24 cellular contexts compared by ENCODE assay signal in the genomic region with DNA sequence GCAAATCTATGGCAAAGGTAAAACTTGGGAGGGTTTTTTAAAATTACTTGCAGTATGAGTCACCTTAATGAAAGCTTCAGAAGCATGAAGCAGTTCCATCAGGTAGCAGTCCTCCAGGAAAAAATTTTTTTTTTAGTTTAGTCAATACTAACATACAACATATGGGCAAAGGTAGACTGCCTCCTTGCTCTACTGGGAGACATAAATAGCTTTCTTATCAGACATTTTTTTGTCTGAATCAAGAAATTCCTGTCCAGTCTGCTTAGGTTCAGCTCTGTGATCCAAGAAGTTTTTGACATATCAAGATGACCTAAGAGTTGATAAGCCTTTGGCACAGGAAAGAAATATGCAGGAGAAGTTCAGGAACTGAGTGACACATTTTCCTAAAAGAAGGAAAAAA.
DNase-seq lines count a peak whose midpoint lies in the region; ATAC-seq and TF ChIP-seq lines count a peak whose summit lies in the region.
"Had no signal": no experiment of that assay in that cellular context is flagged by ENCODE, and none has a peak within 500 bp of the region (broad histone marks: within the 10 kb centered on the region; RNA-seq: fewer than 3 reads in every experiment).

No MANE protein-coding gene starts in this region.

- no peaks in the 10 kb centered on the region for H3K27me3 Mint-ChIP-seq in endodermal cell (ENCODE audit: insufficient read depth)
- H3K27me3 Mint-ChIP-seq: activated CD4-positive, alpha-beta memory T cell treated with anti-CD3 and anti-CD28 coated beads, Interleukin-2, amount 10 ng/mL, durations not matched to agents 7 days and 5 days; activated T-cell treated with anti-CD3 and anti-CD28 coated beads, Interleukin-2, amount 50 U/mL, for 24 hours had no signal

- ATAC-seq in mucosa of descending colon: peak; percentile 58
- ATAC-seq: activated naive CD4-positive, alpha-beta T cell treated with anti-CD3 and anti-CD28 coated beads, Interleukin-2, amount 50 U/mL, for 72 hours; GM23338; left ventricle myocardium superior; sciatic nerve; stimulated activated naive CD8-positive, alpha-beta T cell treated with anti-CD3 and anti-CD28 coated beads, Interleukin-15, Interleukin-2, amounts not matched to agents 100 U/mL and 50 U/mL, for 24 hours had no signal

- intact Hi-C loops in left ventricle myocardium inferior (cut with micrococcal nuclease) (no loop called here), mucosa of descending colon (cut with DNase I, micrococcal nuclease) (no loop called here)

- no peaks in the 10 kb centered on the region for H3K9me3 Mint-ChIP-seq in endodermal cell
- H3K9me3 Mint-ChIP-seq: activated CD4-positive, alpha-beta memory T cell treated with anti-CD3 and anti-CD28 coated beads, Interleukin-2, amount 10 ng/mL, durations not matched to agents 7 days and 5 days; activated naive CD4-positive, alpha-beta T cell treated with anti-CD3 and anti-CD28 coated beads, Interleukin-2, amount 50 U/mL, for 72 hours; activated T-cell treated with anti-CD3 and anti-CD28 coated beads, Interleukin-2, amount 50 U/mL, for 24 hours; GM23338; T-helper 1 cell treated with Interleukin-12 subunit alpha and Interleukin-12 subunit beta and Interleukin-4 antibody, amounts not matched to agents 30 μg/mL and 1 μg/mL, for 36 hours had no signal

- H3K4me1 ChIP-seq in left ventricle myocardium inferior: no peaks in the 10 kb centered on the region
- H3K4me1 ChIP-seq in right atrium auricular region: no peaks in the 10 kb centered on the region
- H3K4me1 ChIP-seq in endodermal cell (ENCODE audit: control insufficient read depth, insufficient read depth, low read length): peaks cover 16% of the 10 kb centered on the region
- peaks cover 21% of the 10 kb centered on the region for H3K4me1 ChIP-seq in mucosa of descending colon (ENCODE audit: low read depth)
- H3K4me1 ChIP-seq: BLaER1 had no signal

- no peak overlapping the region for H3K27ac Mint-ChIP-seq in endodermal cell
- H3K27ac Mint-ChIP-seq: activated CD4-positive, alpha-beta memory T cell treated with anti-CD3 and anti-CD28 coated beads, Interleukin-2, amount 10 ng/mL, durations not matched to agents 7 days and 5 days; activated naive CD4-positive, alpha-beta T cell treated with anti-CD3 and anti-CD28 coated beads, Interleukin-2, amount 50 U/mL, for 72 hours; activated T-cell treated with anti-CD3 and anti-CD28 coated beads, Interleukin-2, amount 50 U/mL, for 24 hours; GM23338; T-helper 1 cell treated with Interleukin-12 subunit alpha and Interleukin-12 subunit beta and Interleukin-4 antibody, amounts not matched to agents 30 μg/mL and 1 μg/mL, for 36 hours had no signal

- DNase-seq in left ventricle myocardium inferior (no peak), right atrium auricular region (ENCODE audit: low spot score) (no peak), endodermal cell (no peak), mucosa of descending colon (no peak), SIG-M5 (lab: John Stamatoyannopoulos, UW) (no peak), NCI-H2171 treated with DMSO at 0.1 percent for 48 hours (lab: John Stamatoyannopoulos, UW) (no peak)
- DNase-seq in stimulated activated CD8-positive, alpha-beta memory T cell treated with anti-CD3 and anti-CD28 coated beads, Interleukin-4, amount 100 ng/mL, for 48 hours: no peak
- no peak for DNase-seq in activated CD8-positive, alpha-beta memory T cell treated with anti-CD3 and anti-CD28 coated beads, Interleukin-2, amount 50 U/mL, for 48 hours
- DNase-seq: 8988T; activated CD4-positive, alpha-beta memory T cell treated with anti-CD3 and anti-CD28 coated beads, Interleukin-2, amount 10 ng/mL, durations not matched to agents 7 days and 5 days; activated T-cell treated with anti-CD3 and anti-CD28 coated beads, Interleukin-2, amount 50 U/mL, for 24 hours; brain microvascular endothelial cell; left ventricle myocardium superior; NCI-H1105; NCI-H524 treated with DMSO at 0.1 percent for 48 hours; SHP77 treated with DMSO at 0.1 percent for 48 hours; stimulated activated naive CD8-positive, alpha-beta T cell treated with anti-CD3 and anti-CD28 coated beads, Interleukin-15, Interleukin-2, amounts not matched to agents 100 U/mL and 50 U/mL, for 24 hours; transverse colon had no signal

- no peaks in the 10 kb centered on the region for H3K27me3 ChIP-seq in left ventricle myocardium inferior (ENCODE audit: low read depth)
- H3K27me3 ChIP-seq in right atrium auricular region: no peaks in the 10 kb centered on the region
- H3K27me3 ChIP-seq in endodermal cell (ENCODE audit: control insufficient read depth, insufficient read depth, low read length, poor library complexity, severe bottlenecking): no peaks in the 10 kb centered on the region
- H3K27me3 ChIP-seq: BLaER1, brain microvascular endothelial cell, transverse colon had no signal

- H3K4me3 Mint-ChIP-seq in endodermal cell: no peak overlapping the region
- H3K4me3 Mint-ChIP-seq: activated CD4-positive, alpha-beta memory T cell treated with anti-CD3 and anti-CD28 coated beads, Interleukin-2, amount 10 ng/mL, durations not matched to agents 7 days and 5 days; activated T-cell treated with anti-CD3 and anti-CD28 coated beads, Interleukin-2, amount 50 U/mL, for 24 hours; GM23338; T-helper 1 cell treated with Interleukin-12 subunit alpha and Interleukin-12 subunit beta and Interleukin-4 antibody, amounts not matched to agents 30 μg/mL and 1 μg/mL, for 36 hours had no signal

- H3K4me3 ChIP-seq in left ventricle myocardium inferior: no peak overlapping the region
- H3K4me3 ChIP-seq in right atrium auricular region: no peak overlapping the region
- peak overlapping the region; percentile 34 for H3K4me3 ChIP-seq in endodermal cell (ENCODE audit: low read length)
- no peak overlapping the region for H3K4me3 ChIP-seq in mucosa of descending colon
- H3K4me3 ChIP-seq: BLaER1, GM23338, transverse colon had no signal

- peaks cover 3% of the 10 kb centered on the region for H3K36me3 Mint-ChIP-seq in endodermal cell (ENCODE audit: low read depth)

- peak overlapping the region; percentile 25 for H3K27ac ChIP-seq in left ventricle myocardium inferior (replicated peaks)
- H3K27ac ChIP-seq in right atrium auricular region: no peak overlapping the region
- no peak overlapping the region for H3K27ac ChIP-seq in endodermal cell (ENCODE audit: low read depth, low read length)
- H3K27ac ChIP-seq: BLaER1, brain microvascular endothelial cell, epithelial cell of prostate had no signal

- peaks cover 42% of the 10 kb centered on the region for H3K4me1 Mint-ChIP-seq in endodermal cell
- H3K4me1 Mint-ChIP-seq: activated CD4-positive, alpha-beta memory T cell treated with anti-CD3 and anti-CD28 coated beads, Interleukin-2, amount 10 ng/mL, durations not matched to agents 7 days and 5 days had no signal

- no peaks in the 10 kb centered on the region for H3K36me3 ChIP-seq in left ventricle myocardium inferior
- H3K36me3 ChIP-seq in right atrium auricular region: no peaks in the 10 kb centered on the region
- H3K36me3 ChIP-seq in endodermal cell (ENCODE audit: control insufficient read depth, insufficient read depth, low read length): no peaks in the 10 kb centered on the region
- no peaks in the 10 kb centered on the region for H3K36me3 ChIP-seq in mucosa of descending colon (ENCODE audit: low read depth)
- H3K36me3 ChIP-seq: brain microvascular endothelial cell, transverse colon had no signal

- no peak overlapping the region for H3K9ac ChIP-seq in endodermal cell (ENCODE audit: extremely low read depth, low read length, poor library complexity, severe bottlenecking)
- H3K9ac ChIP-seq: BLaER1 had no signal

- H3K9me3 ChIP-seq in left ventricle myocardium inferior (replicated peaks) (no peaks in the 10 kb centered on the region), right atrium auricular region (no peaks in the 10 kb centered on the region), endodermal cell (ENCODE audit: control insufficient read depth, low read length) (no peaks in the 10 kb centered on the region), mucosa of descending colon (no peaks in the 10 kb centered on the region)
- H3K9me3 ChIP-seq: BLaER1, transverse colon had no signal

- TF ChIP-seq CTCF in left ventricle myocardium inferior (IDR thresholded peaks at IDR 0.05; ENCODE audit: borderline replicate concordance) (no peak), right atrium auricular region (IDR thresholded peaks at IDR 0.05) (no peak), endodermal cell (conservative IDR thresholded peaks at IDR 0.05) (no peak), mucosa of descending colon (IDR thresholded peaks at IDR 0.05) (no peak)
